1 cellular context compared by ENCODE assay signal in genomic region chr5:178360231-178360925, GRCh38.
TF ChIP-seq lines count a peak whose summit lies in the region.

No MANE protein-coding gene starts in this region.

TF ChIP-seq in H1, 55 proteins besides CTCF, POLR2A, EP300 and RAD21:
- no peak for TF ChIP-seq SIX5 (IDR thresholded peaks at IDR 0.05; ENCODE audit: low read depth, low read length)
- TF ChIP-seq CHD2 (IDR thresholded peaks at IDR 0.05; ENCODE audit: low read length): no peak
- TF ChIP-seq SP2 (IDR thresholded peaks at IDR 0.05; ENCODE audit: low read length): no peak
- no peak for TF ChIP-seq SP4 (IDR thresholded peaks at IDR 0.05; ENCODE audit: low read length)
- TF ChIP-seq RFX5 (IDR thresholded peaks at IDR 0.05; ENCODE audit: borderline replicate concordance, low read depth, low read length): no peak
- no peak for TF ChIP-seq SIRT6 (IDR thresholded peaks at IDR 0.05; ENCODE audit: low read length)
- TF ChIP-seq POU5F1 (IDR thresholded peaks at IDR 0.05; ENCODE audit: low read depth, low read length): no peak
- TF ChIP-seq RXRA (IDR thresholded peaks at IDR 0.05; ENCODE audit: insufficient read depth, low read depth, low read length): no peak
- no peak for TF ChIP-seq CREB1 (IDR thresholded peaks at IDR 0.05)
- no peak for TF ChIP-seq CBX5 (IDR thresholded peaks at IDR 0.05; ENCODE audit: low read depth, low read length)
- TF ChIP-seq BRCA1 (IDR thresholded peaks at IDR 0.05; ENCODE audit: low read depth, low read length): no peak
- TF ChIP-seq NRF1 (IDR thresholded peaks at IDR 0.05; ENCODE audit: low read depth, low read length): no peak
- no peak for TF ChIP-seq NANOG (IDR thresholded peaks at IDR 0.05; ENCODE audit: insufficient read depth, low read depth, low read length, poor library complexity, severe bottlenecking)
- no peak for TF ChIP-seq CTBP2 (IDR thresholded peaks at IDR 0.05; ENCODE audit: borderline replicate concordance, insufficient read depth, insufficient read length, low read length)
